ENCODE assay signal across 8 cellular contexts in the genomic region with DNA sequence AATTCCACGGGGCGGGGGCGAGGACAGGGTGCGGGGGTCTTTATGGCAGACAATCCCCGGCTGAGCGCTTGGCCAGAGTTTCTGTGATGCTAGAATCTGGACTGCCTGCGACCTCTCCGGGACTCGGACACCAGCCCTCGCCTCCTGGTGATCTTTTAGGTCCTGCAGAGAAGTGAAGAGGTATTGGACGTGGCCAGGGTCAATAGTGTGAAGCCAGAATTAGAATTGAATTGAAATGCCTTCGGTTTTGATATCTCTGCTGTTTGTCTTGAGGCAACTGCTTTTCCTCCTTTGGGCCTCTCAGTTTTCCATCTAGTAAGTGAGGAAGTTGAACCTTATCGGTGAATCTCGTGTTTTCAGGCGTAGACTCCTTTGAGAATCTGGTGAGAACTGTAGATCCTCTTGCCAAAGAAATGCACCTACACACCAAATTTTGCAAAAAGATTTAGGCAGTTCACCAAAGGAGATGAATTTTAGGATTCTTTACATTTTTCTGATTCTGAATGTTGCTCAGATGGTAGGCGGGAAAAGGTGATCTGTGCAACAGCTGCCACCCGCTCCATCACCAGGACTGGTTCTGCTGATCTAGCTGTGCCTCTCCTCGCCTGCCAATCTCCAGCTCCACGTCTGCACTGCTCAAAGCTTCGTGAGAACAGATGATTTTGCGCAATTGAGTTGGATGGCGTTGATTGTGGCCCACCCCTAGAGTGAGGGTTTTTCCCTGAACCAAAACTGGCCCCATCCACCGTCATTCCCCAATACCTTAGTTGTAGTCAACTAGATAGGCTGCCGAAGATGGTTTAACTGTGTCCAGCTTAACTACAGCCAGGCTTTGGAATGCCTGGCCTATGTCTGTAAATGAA. TPM values are rescaled to one million over a fixed set of nuclear protein-coding genes. Genes with fewer than 3 reads are reported as not detected.
DNase-seq lines count a peak whose midpoint lies in the region; ATAC-seq and TF ChIP-seq lines count a peak whose summit lies in the region.

No MANE protein-coding gene starts in this region.

- H3K9me3 Mint-ChIP-seq in CD4-positive, alpha-beta T cell: no peaks in the 10 kb centered on the region
- H3K9me3 Mint-ChIP-seq in naive B cell: no peaks in the 10 kb centered on the region

- H3K27me3 ChIP-seq in CD4-positive, alpha-beta T cell (ENCODE audit: control insufficient read depth, insufficient read depth, low read length): no peaks in the 10 kb centered on the region
- no peaks in the 10 kb centered on the region for H3K27me3 ChIP-seq in RWPE2 (ENCODE audit: insufficient read depth, poor library complexity, severe bottlenecking)
- H3K27me3 ChIP-seq in effector memory CD4-positive, alpha-beta T cell (replicated peaks; ENCODE audit: control insufficient read depth, insufficient read depth, low read length, poor library complexity, severe bottlenecking): no peaks in the 10 kb centered on the region

- no peak for DNase-seq in CD4-positive, alpha-beta T cell
- no peak for DNase-seq in RWPE2 (ENCODE audit: low spot score)
- no peak for DNase-seq in effector memory CD4-positive, alpha-beta T cell
- peak; percentile 19 for DNase-seq in naive B cell
- DNase-seq in GM19240 (ENCODE audit: insufficient read length, low spot score): no peak
- no peak for DNase-seq in GM19238 (ENCODE audit: insufficient read length, low spot score)

- peak overlapping the region; percentile 99 for H3K27ac Mint-ChIP-seq in CD4-positive, alpha-beta T cell
- H3K27ac Mint-ChIP-seq in naive B cell: peak overlapping the region; percentile 98 to 100 (median 99)

- peak overlapping the region; percentile 92 for H3K4me3 Mint-ChIP-seq in CD4-positive, alpha-beta T cell
- H3K4me3 Mint-ChIP-seq in naive B cell: peak overlapping the region; percentile 92 to 100 (median 98)

- no peaks in the 10 kb centered on the region for H3K9me3 ChIP-seq in CD4-positive, alpha-beta T cell (ENCODE audit: control insufficient read depth, low read length)
- no peaks in the 10 kb centered on the region for H3K9me3 ChIP-seq in RWPE2 (ENCODE audit: severe bottlenecking)
- no peaks in the 10 kb centered on the region for H3K9me3 ChIP-seq in effector memory CD4-positive, alpha-beta T cell (ENCODE audit: control insufficient read depth, low read length)

- peak overlapping the region; percentile 68 for H3K4me3 ChIP-seq in RWPE2 (ENCODE audit: severe bottlenecking)
- peak overlapping the region; percentile 69 for H3K4me3 ChIP-seq in effector memory CD4-positive, alpha-beta T cell (ENCODE audit: insufficient read depth, low read depth, low read length, poor library complexity, severe bottlenecking)

- H3K4me1 ChIP-seq in RWPE2 (ENCODE audit: insufficient read depth, poor library complexity, severe bottlenecking): peaks cover 32% of the 10 kb centered on the region
- H3K4me1 ChIP-seq in effector memory CD4-positive, alpha-beta T cell (ENCODE audit: control insufficient read depth, insufficient read depth, low read length, poor library complexity, severe bottlenecking): peaks cover 27% of the 10 kb centered on the region

- H3K27ac ChIP-seq in CD4-positive, alpha-beta T cell (ENCODE audit: low read depth, low read length): peak overlapping the region; percentile 98
- peak overlapping the region; percentile 91 for H3K27ac ChIP-seq in RWPE2 (ENCODE audit: poor library complexity, severe bottlenecking)
- peak overlapping the region; percentile 94 for H3K27ac ChIP-seq in effector memory CD4-positive, alpha-beta T cell (ENCODE audit: insufficient read depth, low read length, poor library complexity, severe bottlenecking)

- CTCF ChIA-PET in CD4-positive, alpha-beta T cell (lab: Charles Lee): interaction anchor here (1.1 to 8.5 kb wide), 4 partner anchors 100 to 311 kb away, joined by 3 to 241 read pairs (median 6); partner anchors contain the start of genes FITM2 and SERINC3

- peaks cover 68% of the 10 kb centered on the region for H3K4me1 Mint-ChIP-seq in CD4-positive, alpha-beta T cell (ENCODE audit: low read depth)
- peaks cover 52 to 65% (median 57%) of the 10 kb centered on the region in 3 donors for H3K4me1 Mint-ChIP-seq in naive B cell

- peaks cover 55% of the 10 kb centered on the region for H3K36me3 Mint-ChIP-seq in CD4-positive, alpha-beta T cell (ENCODE audit: low read depth)
- H3K36me3 Mint-ChIP-seq in naive B cell: peaks cover 8 to 9% of the 10 kb centered on the region in 2 donors

- peaks cover 20% of the 10 kb centered on the region for H3K36me3 ChIP-seq in RWPE2 (ENCODE audit: low read depth)
- H3K36me3 ChIP-seq in effector memory CD4-positive, alpha-beta T cell (ENCODE audit: control insufficient read depth, insufficient read depth, low read length): peaks cover under 1% of the 10 kb centered on the region

- intact Hi-C loops in CD4-positive, alpha-beta T cell (cut with DNase I, micrococcal nuclease): loop anchor here (2.0 to 10.0 kb wide), 7 partner anchors 266 to 755 kb away; partner anchors contain the start of genes SERINC3 (in 2 of the 2), YWHAB (in 2 of the 2), IFT52 (in 1 of the 2) and SRSF6 (in 1 of the 2)

- POLR2A ChIA-PET in CD4-positive, alpha-beta T cell (lab: Charles Lee): interaction anchor here (1.4 to 2.9 kb wide), 5 partner anchors 7 to 311 kb away, joined by 5 to 22 read pairs (median 7); partner anchors contain the start of genes FITM2 and SERINC3

- H3K27me3 Mint-ChIP-seq in CD4-positive, alpha-beta T cell: no peaks in the 10 kb centered on the region
- H3K27me3 Mint-ChIP-seq in naive B cell: no peaks in the 10 kb centered on the region

- no peak for ATAC-seq in CD4-positive, alpha-beta T cell (ENCODE audit: poor library complexity)
- ATAC-seq in GM21515 (IDR thresholded peaks at IDR 0.05; ENCODE audit: unreplicated experiment): peak; percentile 1
- peak; percentile 1; the same call in 2 of the 3 replicates for ATAC-seq in RWPE2 (ENCODE audit: low read depth)
- ATAC-seq in naive B cell (ENCODE audit: low read depth in 2 of 2): no peak
- no peak for ATAC-seq in HG03469 (IDR thresholded peaks at IDR 0.05; ENCODE audit: unreplicated experiment)

- no peak for TF ChIP-seq CTCF in CD4-positive, alpha-beta T cell (IDR thresholded peaks at IDR 0.05)
- peak; percentile 17 for TF ChIP-seq CTCF in RWPE2 (IDR thresholded peaks at IDR 0.05; ENCODE audit: poor library complexity, severe bottlenecking)

RNA-seq across cellular contexts. Expression of gene OSER1, which starts 0.8 kb away (rescaled TPM):
- total RNA-seq in CD4-positive, alpha-beta T cell: 100 to 1,000 TPM; 172 TPM
- polyA plus RNA-seq in naive B cell (ENCODE audit: low read depth in 6 of 6): 100 to 1,000 TPM; 101 to 163 (median 112) TPM

RNA-seq across cellular contexts. Expression of gene JPH2, which starts 24.4 kb away (rescaled TPM):
- not detected for total RNA-seq in CD4-positive, alpha-beta T cell
- polyA plus RNA-seq in naive B cell (ENCODE audit: low read depth in 6 of 6): not detected

RNA-seq across cellular contexts. Expression of gene GDAP1L1, which starts 35.7 kb away (rescaled TPM):
- total RNA-seq in CD4-positive, alpha-beta T cell: not detected
- polyA plus RNA-seq in naive B cell (ENCODE audit: low read depth in 6 of 6): not detected

Comparison
In these comparisons a context has a peak if more than half of its experiments do, and no peak if none do; other contexts are left out.
1. ATAC-seq: peak in GM21515 (single experiment) and RWPE2 (single experiment); none in CD4-positive, alpha-beta T cell (single experiment), naive B cell (0 of 2) and HG03469 (single experiment).
2. Peak in every context shown above with its lines, with median percentiles within 50 percentile points of each other: H3K27ac ChIP-seq.